8 cellular contexts compared by ENCODE assay signal in genomic region chr20:34190679-34191090, GRCh38. TPM values are rescaled to one million over a fixed set of nuclear protein-coding genes. Genes with fewer than 3 reads are reported as not detected.
DNase-seq lines count a peak whose midpoint lies in the region; ATAC-seq and TF ChIP-seq lines count a peak whose summit lies in the region.

No MANE protein-coding gene starts in this region.

- peak; percentile 80 for DNase-seq in G401 (ENCODE audit: low spot score)
- peak; percentile 38 for DNase-seq in Panc1 (ENCODE audit: low read depth, low spot score)
- peak in 1 of 2 donors; percentile 67 for DNase-seq in ascending aorta (ENCODE audit: low spot score in 2 of 2)
- peak; percentile 88 for DNase-seq in hepatocyte (ENCODE audit: low spot score)
- DNase-seq in sigmoid colon, result peak; percentile 85

- intact Hi-C loops in Panc1 (cut with micrococcal nuclease; ENCODE audit: unreplicated experiment) (loop anchor here (10.0 kb wide), 1 partner anchor 114 kb away; the partner anchor contains the start of gene AHCY), ascending aorta (cut with DNase I) (no loop called here), sigmoid colon (cut with DNase I) (no loop called here)

- POLR2A ChIA-PET in Panc1 (lab: Charles Lee), result interaction anchor here (0.5 kb wide), 1 partner anchor 385 kb away, joined by 3 read pairs; no protein-coding TSS in a partner anchor

- in situ Hi-C loops in G401 (cut with HindIII; ENCODE audit: low sequenced_read_pairs) (no loop called here), Panc1 (cut with HindIII; ENCODE audit: low pct_unique_long_range_greater_than_20kb, low sequenced_read_pairs) (no loop called here)

- TF ChIP-seq POLR2A in sigmoid colon (IDR thresholded peaks at IDR 0.05), result no peak

- no peaks in the 10 kb centered on the region for H4K20me1 ChIP-seq in hepatocyte (ENCODE audit: insufficient read depth, poor library complexity, severe bottlenecking)

- 10% methylated on average over 3 of the region's 3 CpGs for WGBS in hepatocyte (ENCODE audit: low lambda C conversion rate, missing lambda C conversion rate)
- WGBS in sigmoid colon, 2 donors, result 9 to 14% methylated on average over 3 of the region's 3 CpGs

- H3K9me2 ChIP-seq in hepatocyte (replicated peaks; ENCODE audit: insufficient read depth), result no peaks in the 10 kb centered on the region

- H3K27me3 ChIP-seq in Panc1 (ENCODE audit: control insufficient read depth, insufficient read depth, low read length), result peaks cover 15% of the 10 kb centered on the region; the same call in 1 of the 2 replicates
- H3K27me3 ChIP-seq in ascending aorta, result no peaks in the 10 kb centered on the region
- no peaks in the 10 kb centered on the region for H3K27me3 ChIP-seq in hepatocyte
- H3K27me3 ChIP-seq in sigmoid colon, result peaks cover 0 to 3% (median 0%) of the 10 kb centered on the region in 3 donors

- no peaks in the 10 kb centered on the region for H3K4me1 ChIP-seq in Panc1 (ENCODE audit: control insufficient read depth, insufficient read depth, low read length)
- H3K4me1 ChIP-seq in ascending aorta, result no peaks in the 10 kb centered on the region
- H3K4me1 ChIP-seq in hepatocyte (ENCODE audit: insufficient read depth), result no peaks in the 10 kb centered on the region
- H3K4me1 ChIP-seq in sigmoid colon, result peaks cover 0 to 3% (median 0%) of the 10 kb centered on the region in 4 donors

- no peaks in the 10 kb centered on the region for H3K79me2 ChIP-seq in hepatocyte

- no peak for TF ChIP-seq EP300 in sigmoid colon (IDR thresholded peaks at IDR 0.05)

- BruUV-seq in Panc1 (replicated peaks; lab: Mats Ljungman, UMichigan), result no TSS peak

- H3K9me3 ChIP-seq in Panc1 (ENCODE audit: control insufficient read depth, insufficient read depth, low read depth, low read length), result no peaks in the 10 kb centered on the region
- no peaks in the 10 kb centered on the region for H3K9me3 ChIP-seq in ascending aorta
- H3K9me3 ChIP-seq in hepatocyte (ENCODE audit: low read depth), result no peaks in the 10 kb centered on the region
- no peaks in the 10 kb centered on the region for H3K9me3 ChIP-seq in sigmoid colon

- H3K4me3 ChIP-seq in Panc1 (ENCODE audit: low read depth in 2 of 2, low read length in 2 of 2), result no peak overlapping the region
- H3K4me3 ChIP-seq in ascending aorta, result no peak overlapping the region
- no peak overlapping the region for H3K4me3 ChIP-seq in hepatocyte
- H3K4me3 ChIP-seq in sigmoid colon, result no peak overlapping the region

- no peak overlapping the region for H3K4me2 ChIP-seq in hepatocyte

- peak; percentile 98 for ATAC-seq in Panc1
- no peak for ATAC-seq in GM18909 (IDR thresholded peaks at IDR 0.05; ENCODE audit: poor library complexity, unreplicated experiment)
- no peak for ATAC-seq in HG03460 (IDR thresholded peaks at IDR 0.05; ENCODE audit: unreplicated experiment)

- H3K27ac ChIP-seq in Panc1 (ENCODE audit: low read length) (no peak overlapping the region), ascending aorta (no peak overlapping the region), hepatocyte (no peak overlapping the region), sigmoid colon (no peak overlapping the region)

- H2AFZ ChIP-seq in hepatocyte, result no peak overlapping the region

- TF ChIP-seq CTCF in LNCAP (IDR thresholded peaks at IDR 0.05), result peak; percentile 90
- TF ChIP-seq CTCF in Panc1 (IDR thresholded peaks at IDR 0.05), result peak; percentile 86
- TF ChIP-seq CTCF in ascending aorta (IDR thresholded peaks at IDR 0.05), result peak; percentile 45 to 73 (median 46)
- peak; percentile 95 for TF ChIP-seq CTCF in hepatocyte (IDR thresholded peaks at IDR 0.05; ENCODE audit: poor library complexity)
- peak; percentile 45 to 58 (median 50) for TF ChIP-seq CTCF in sigmoid colon (IDR thresholded peaks at IDR 0.05)

- H3K36me3 ChIP-seq in Panc1 (ENCODE audit: control insufficient read depth, insufficient read depth, low read length), result no peaks in the 10 kb centered on the region
- no peaks in the 10 kb centered on the region for H3K36me3 ChIP-seq in ascending aorta
- no peaks in the 10 kb centered on the region for H3K36me3 ChIP-seq in hepatocyte (replicated peaks; ENCODE audit: insufficient read depth, low read depth)
- no peaks in the 10 kb centered on the region for H3K36me3 ChIP-seq in sigmoid colon

- CTCF ChIA-PET in Panc1 (lab: Charles Lee), result interaction anchor here (0.6 to 2.0 kb wide), 6 partner anchors 28 to 332 kb away, joined by 3 to 6 read pairs (median 4); no protein-coding TSS in a partner anchor

RNA-seq across cellular contexts. Expression of gene ASIP, which starts 50.5 kb away (rescaled TPM):
- total RNA-seq in G401 (2014; rRNA removed; shearing (Covaris generic)), result not detected in 2 replicates
- not detected for total RNA-seq in Panc1 (2021; ENCODE audit: unreplicated experiment)
- not detected for polyA plus RNA-seq in Panc1 (2012; ENCODE audit: insufficient read length)
- total RNA-seq in ascending aorta, result not detected
- total RNA-seq in hepatocyte, result not detected in 2 replicates
- 2.3 and 3.3 TPM in 2 replicates for polyA plus RNA-seq in hepatocyte
- under 1 TPM in 1 of 4 donors, not detected in 3; 0.99 TPM for total RNA-seq in sigmoid colon
- polyA plus RNA-seq in sigmoid colon, result under 1 TPM in 1 of 3 donors, not detected in 2; 0.38 TPM
